In the genomic region with DNA sequence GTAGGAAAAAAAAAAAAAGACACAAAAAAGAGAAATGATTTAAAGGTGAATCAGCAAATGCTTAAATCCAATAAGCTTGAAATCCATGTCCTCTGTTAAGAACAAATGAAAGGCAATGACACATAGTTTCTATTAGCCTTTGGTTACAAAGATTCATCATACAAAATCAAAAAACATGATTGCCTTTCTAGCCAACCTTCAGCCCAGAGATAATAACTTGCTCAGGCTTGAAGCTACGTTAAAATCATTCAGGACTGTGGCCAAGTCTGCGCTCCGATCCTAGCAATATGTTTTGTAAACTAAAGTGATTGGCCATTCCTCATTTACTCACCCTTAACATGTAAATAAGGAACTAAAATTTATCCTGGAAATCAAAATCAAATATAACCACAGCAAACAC, we compare ENCODE assay signal across 16 cellular contexts.
"Had no signal": no experiment of that assay in that cellular context is flagged by ENCODE, and none has a peak within 500 bp of the region (broad histone marks: within the 10 kb centered on the region; RNA-seq: fewer than 3 reads in every experiment).

No MANE protein-coding gene starts in this region.

- H3K4me3 Mint-ChIP-seq: activated T-helper 1 cell treated with anti-CD3 and anti-CD28 coated beads, Interleukin-12 subunit alpha, Interleukin-12 subunit beta, Interleukin-2, Interleukin-4 antibody, amounts not matched to agents 30 ng/mL and 10 ng/mL and 1 ng/mL, durations not matched to agents 14 hours and 24 hours and 36 hours; dendritic cell treated with granulocyte-macrophage colony-stimulating factor and Interleukin-4, amounts not matched to agents 40 ng/mL and 50 ng/mL, for 4 days; mesothelial cell of epicardium; neural crest cell had no signal

- H3K4me1 ChIP-seq: body of pancreas, pancreas, right atrium auricular region, tibial artery, uterus had no signal

- H3K4me1 Mint-ChIP-seq: mesothelial cell of epicardium had no signal

- H3K79me2 ChIP-seq: hepatocyte had no signal

- H3K9me3 ChIP-seq: body of pancreas, pancreas, right atrium auricular region, tibial artery, uterus had no signal

- H2AFZ ChIP-seq: hepatocyte had no signal

- H3K4me2 ChIP-seq: hepatocyte had no signal

- DNase-seq: activated CD4-positive, alpha-beta T cell treated with anti-CD3 and anti-CD28 coated beads for 48 hours; activated naive CD4-positive, alpha-beta T cell; body of pancreas; cerebellar nuclear complex; pancreas; tibial artery; uterus; WERI-Rb-1 had no signal

- H3K27me3 Mint-ChIP-seq: dendritic cell treated with granulocyte-macrophage colony-stimulating factor and Interleukin-4, amounts not matched to agents 40 ng/mL and 50 ng/mL, for 4 days had no signal

- H3K9me3 Mint-ChIP-seq: activated T-helper 1 cell treated with anti-CD3 and anti-CD28 coated beads, Interleukin-12 subunit alpha, Interleukin-12 subunit beta, Interleukin-2, Interleukin-4 antibody, amounts not matched to agents 30 ng/mL and 10 ng/mL and 1 ng/mL, durations not matched to agents 14 hours and 24 hours and 36 hours; dendritic cell treated with granulocyte-macrophage colony-stimulating factor and Interleukin-4, amounts not matched to agents 40 ng/mL and 50 ng/mL, for 4 days; neural crest cell had no signal

- H3K36me3 Mint-ChIP-seq: mesothelial cell of epicardium had no signal

- H3K36me3 ChIP-seq: pancreas, tibial artery, uterus, WERI-Rb-1 had no signal

- FAIRE-seq: endometrium, pancreas had no signal

- H3K4me3 ChIP-seq: body of pancreas, hepatocyte, pancreas, right atrium auricular region, skin epidermis, tibial artery, uterus had no signal

- ATAC-seq: body of pancreas, pancreas had no signal

- H3K27ac Mint-ChIP-seq: activated T-helper 1 cell treated with anti-CD3 and anti-CD28 coated beads, Interleukin-12 subunit alpha, Interleukin-12 subunit beta, Interleukin-2, Interleukin-4 antibody, amounts not matched to agents 30 ng/mL and 10 ng/mL and 1 ng/mL, durations not matched to agents 14 hours and 24 hours and 36 hours; dendritic cell treated with granulocyte-macrophage colony-stimulating factor and Interleukin-4, amounts not matched to agents 40 ng/mL and 50 ng/mL, for 4 days; mesothelial cell of epicardium had no signal

- H3K27ac ChIP-seq: body of pancreas, hepatocyte, pancreas, right atrium auricular region, skin epidermis, tibial artery, uterus, WERI-Rb-1 had no signal

- H3K27me3 ChIP-seq: body of pancreas, hepatocyte, pancreas, right atrium auricular region, tibial artery, uterus had no signal
